Comparison of ENCODE assay signal across 9 cellular contexts in genomic region chr12:27840229-27840999, GRCh38.
DNase-seq lines count a peak whose midpoint lies in the region; ATAC-seq and TF ChIP-seq lines count a peak whose summit lies in the region.
"Had no signal": no experiment of that assay in that cellular context is flagged by ENCODE, and none has a peak within 500 bp of the region (broad histone marks: within the 10 kb centered on the region; RNA-seq: fewer than 3 reads in every experiment).

No MANE protein-coding gene starts in this region.

- DNase-seq in GM06990 (ENCODE audit: extremely low read depth, insufficient read length) (no peak), SIG-M5 (lab: John Stamatoyannopoulos, UW) (peak; percentile 40), foreskin keratinocyte (no peak), UCSD-AML1 (lab: John Stamatoyannopoulos, UW; ENCODE audit: unreplicated experiment) (no peak), epidermal melanocyte (ENCODE audit: insufficient read length, low spot score) (no peak), ureter (ENCODE audit: low spot score) (no peak)
- no peak for DNase-seq in stimulated activated CD8-positive, alpha-beta memory T cell treated with anti-CD3 and anti-CD28 coated beads, Interleukin-4, amount 100 ng/mL, for 48 hours
- DNase-seq: right cardiac atrium had no signal

- H3K4me1 ChIP-seq in foreskin keratinocyte: peaks cover 20% of the 10 kb centered on the region

- no peak overlapping the region for H3K27ac ChIP-seq in foreskin keratinocyte

- ATAC-seq in HG03095 (IDR thresholded peaks at IDR 0.05; ENCODE audit: unreplicated experiment): peak; percentile 55
- ATAC-seq in foreskin keratinocyte: no peak
- ATAC-seq: right cardiac atrium had no signal

- H3K36me3 ChIP-seq in GM06990 (ENCODE audit: control insufficient read depth, insufficient read depth, low read length): no peaks in the 10 kb centered on the region

- TF ChIP-seq CTCF in GM06990 (IDR thresholded peaks at IDR 0.05; ENCODE audit: insufficient read depth, low read length, poor library complexity, severe bottlenecking): peak; percentile 20
- TF ChIP-seq CTCF in foreskin keratinocyte (conservative IDR thresholded peaks at IDR 0.05): peak; percentile 68

- H3K27me3 ChIP-seq in GM06990 (replicated peaks; ENCODE audit: control insufficient read depth, insufficient read depth, low read length) (no peaks in the 10 kb centered on the region), foreskin keratinocyte (no peaks in the 10 kb centered on the region)

- H3K4me3 ChIP-seq in GM06990 (replicated peaks; ENCODE audit: low read depth, low read length): no peak overlapping the region
